35 cellular contexts compared by ENCODE assay signal in the genomic region with DNA sequence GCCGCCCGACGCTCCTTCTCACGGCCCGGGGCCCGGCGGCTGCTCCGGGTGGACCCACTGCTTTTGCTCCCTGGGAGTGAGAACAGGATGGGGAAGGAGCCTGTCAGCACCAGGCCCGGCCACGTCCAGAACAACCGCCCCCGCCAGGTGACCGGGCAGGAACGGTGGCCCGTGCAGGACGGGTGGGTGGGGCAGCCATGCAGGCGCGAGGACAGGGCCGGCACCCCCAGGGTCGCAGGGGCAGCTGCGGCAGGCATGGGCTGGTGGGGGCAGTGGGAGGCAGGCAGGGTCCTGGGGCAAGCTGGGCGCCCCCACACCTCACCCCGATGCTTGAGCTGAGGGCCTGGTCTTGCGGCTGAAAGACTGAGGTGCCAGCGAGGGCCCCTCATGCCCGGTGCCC. TPM values are rescaled to one million over a fixed set of nuclear protein-coding genes. Genes with fewer than 3 reads are reported as not detected.
"Had no signal": no experiment of that assay in that cellular context is flagged by ENCODE, and none has a peak within 500 bp of the region (broad histone marks: within the 10 kb centered on the region; RNA-seq: fewer than 3 reads in every experiment).

No MANE protein-coding gene starts in this region.

- ATAC-seq: activated naive CD4-positive, alpha-beta T cell treated with anti-CD3 and anti-CD28 coated beads, Interleukin-2, amount 50 U/mL, for 72 hours; activated naive CD8-positive, alpha-beta T cell treated with anti-CD3 and anti-CD28 coated beads, Interleukin-2, amount 50 U/mL, for 24 hours; activated T-cell treated with anti-CD3 and anti-CD28 coated beads, Interleukin-2, amount 50 U/mL, for 4 hours; activated T-cell treated with anti-CD3 and anti-CD28 coated beads, Interleukin-2, amount 50 U/mL, for 72 hours; activated T-helper 17 cell treated with anti-CD3 and anti-CD28 coated beads, Interleukin-2, amount 50 U/mL, for 72 hours; body of pancreas had no signal

- H3K9me3 ChIP-seq: adrenal gland, ascending aorta, body of pancreas, breast epithelium had no signal

- FAIRE-seq: astrocyte, bronchial epithelial cell had no signal

- H3K27me3 ChIP-seq: adrenal gland, ascending aorta, body of pancreas, brain microvascular endothelial cell, breast epithelium, cardiac muscle cell had no signal

- H3K36me3 ChIP-seq: breast epithelium had no signal

- DNase-seq: activated effector memory CD4-positive, alpha-beta T cell treated with anti-CD3 and anti-CD28 coated beads, Interleukin-2, amount 50 U/mL, for 16 hours; activated effector memory CD4-positive, alpha-beta T cell treated with Interleukin-2 at 50 U/mL for 16 hours; activated gamma-delta T cell; activated gamma-delta T cell treated with Interleukin-2 at 50 U/mL for 16 hours; activated naive CD4-positive, alpha-beta T cell; activated naive CD4-positive, alpha-beta T cell treated with anti-CD3 and anti-CD28 coated beads for 36 hours; activated naive CD4-positive, alpha-beta T cell treated with anti-CD3 and anti-CD28 coated beads, Interleukin-2, amount 10 ng/mL, durations not matched to agents 7 days and 5 days; activated naive CD4-positive, alpha-beta T cell treated with anti-CD3 and anti-CD28 coated beads, Interleukin-2, amount 50 U/mL, for 16 hours; activated naive CD4-positive, alpha-beta T cell treated with Interleukin-2 at 50 U/mL for 16 hours; activated naive CD8-positive, alpha-beta T cell treated with anti-CD3 and anti-CD28 coated beads for 36 hours; activated naive CD8-positive, alpha-beta T cell treated with anti-CD3 and anti-CD28 coated beads, Interleukin-2, amount 10 ng/mL, durations not matched to agents 7 days and 5 days; activated naive CD8-positive, alpha-beta T cell treated with anti-CD3 and anti-CD28 coated beads, Interleukin-2, amount 50 U/mL, for 24 hours; activated T-cell treated with anti-CD3 and anti-CD28 coated beads, Interleukin-2, amount 50 U/mL, for 1 hour; activated T-cell treated with anti-CD3 and anti-CD28 coated beads, Interleukin-2, amount 50 U/mL, for 24 hours; activated T-cell treated with anti-CD3 and anti-CD28 coated beads, Interleukin-2, amount 50 U/mL, for 4 hours; activated T-cell treated with anti-CD3 and anti-CD28 coated beads, Interleukin-2, amount 50 U/mL, for 48 hours; activated T-cell treated with anti-CD3 and anti-CD28 coated beads, Interleukin-2, amount 50 U/mL, for 72 hours; adrenal gland; amniotic stem cell; amygdala; anterior cingulate cortex; aorta; body of pancreas; brain microvascular endothelial cell; caudate nucleus; central memory CD4-positive, alpha-beta T cell; cerebellar nuclear complex had no signal

- H3K4me1 ChIP-seq: ascending aorta had no signal

- H3K27ac ChIP-seq: adrenal gland, ascending aorta, body of pancreas, brain microvascular endothelial cell, breast epithelium, cardiac muscle cell had no signal

- H3K4me3 ChIP-seq: adrenal gland, ascending aorta, body of pancreas, breast epithelium, cardiac muscle cell had no signal

RNA-seq across cellular contexts. Expression of a gene that starts 21.9 kb away (rescaled TPM):
- total RNA-seq: activated T-helper 2 cell treated with anti-CD3 and anti-CD28 coated beads, Interferon-gamma antibody, Interleukin-2, Interleukin-4, amounts not matched to agents 10 μg/mL and 5 μg/mL and 100 μg/mL, durations not matched to agents 14 hours and 24 hours and 36 hours had no signal
